Comparison of ENCODE assay signal across 1 cellular context in the genomic region with DNA sequence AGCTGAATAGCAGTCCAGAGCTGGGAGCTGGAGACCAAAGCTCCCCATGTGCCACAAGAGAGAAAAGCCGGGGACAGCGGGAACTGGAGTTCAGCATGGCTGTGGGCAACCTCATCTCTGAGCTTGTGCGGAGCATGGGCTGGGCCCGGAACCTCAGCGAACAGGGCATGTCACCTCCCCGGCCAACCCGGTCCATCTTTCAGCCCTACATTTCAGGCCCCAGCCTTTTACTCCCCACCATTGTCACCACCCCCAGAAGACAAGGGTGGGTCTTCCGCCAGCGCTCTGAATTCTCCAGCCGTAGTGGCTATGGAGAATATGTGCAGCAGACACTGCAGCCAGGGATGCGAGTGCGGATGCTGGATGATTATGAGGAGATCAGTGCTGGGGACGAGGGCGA.
TF ChIP-seq lines count a peak whose summit lies in the region.

No MANE protein-coding gene starts in this region.

TF ChIP-seq in WTC11, 78 proteins besides CTCF, POLR2A, EP300 and RAD21:
- TF ChIP-seq ZNF416 (CRISPR knock-in tag; IDR thresholded peaks at IDR 0.05) = no peak
- no peak for TF ChIP-seq PRRX2 (CRISPR knock-in tag; IDR thresholded peaks at IDR 0.05)
